In genomic region chr3:99648091-99648490, GRCh38 we compare ENCODE assay signal across 11 cellular contexts. TPM values are rescaled to one million over a fixed set of nuclear protein-coding genes. Genes with fewer than 3 reads are reported as not detected.
DNase-seq lines count a peak whose midpoint lies in the region; ATAC-seq and TF ChIP-seq lines count a peak whose summit lies in the region.
"Had no signal": no experiment of that assay in that cellular context is flagged by ENCODE, and none has a peak within 500 bp of the region (broad histone marks: within the 10 kb centered on the region; RNA-seq: fewer than 3 reads in every experiment).

No MANE protein-coding gene starts in this region.

- DNase-seq in AG08395 (ENCODE audit: low spot score) (peak; percentile 62), dermis blood vessel endothelial cell (peak; percentile 73), lower lobe of right lung (no peak), spleen (no peak), GOT3 (lab: John Stamatoyannopoulos, UW) (no peak)
- DNase-seq: activated CD4-positive, alpha-beta T cell treated with anti-CD3 and anti-CD28 coated beads, Interleukin-2, amount 10 ng/mL, durations not matched to agents 24 days and 14 days had no signal

- WGBS in spleen, 5 donors = 71 to 77% (median 75%) methylated on average over 5 of the region's 5 CpGs

- H3K27ac ChIP-seq in lower lobe of right lung (peak overlapping the region; percentile 47), spleen (no peak overlapping the region)
- H3K27ac ChIP-seq: cardiac muscle cell had no signal

- TF ChIP-seq POLR2A in spleen (IDR thresholded peaks at IDR 0.05) = no peak

- H3K27me3 ChIP-seq in lower lobe of right lung (ENCODE audit: low read depth) (no peaks in the 10 kb centered on the region), spleen (replicated peaks in 1 of 7) (no peaks in the 10 kb centered on the region)
- H3K27me3 ChIP-seq: cardiac muscle cell had no signal

- no peaks in the 10 kb centered on the region for H3K36me3 ChIP-seq in lower lobe of right lung
- no peaks in the 10 kb centered on the region for H3K36me3 ChIP-seq in spleen
- H3K36me3 ChIP-seq: cardiac muscle cell had no signal

- intact Hi-C loops in lower lobe of right lung (cut with DNase I) (no loop called here), spleen (cut with DNase I; ENCODE audit: low total_unique reads) (no loop called here)

- ATAC-seq in HG03066 (IDR thresholded peaks at IDR 0.05; ENCODE audit: low read depth, unreplicated experiment) = peak; percentile 46
- peak in 1 of 2 donors; percentile 30 for ATAC-seq in lower lobe of right lung
- no peak for ATAC-seq in HG02870 (IDR thresholded peaks at IDR 0.05; ENCODE audit: unreplicated experiment)
- ATAC-seq in GM21423 (IDR thresholded peaks at IDR 0.05; ENCODE audit: unreplicated experiment) = no peak

- H3K4me3 ChIP-seq in lower lobe of right lung (no peak overlapping the region), spleen (no peak overlapping the region)
- H3K4me3 ChIP-seq: cardiac muscle cell had no signal

- peaks cover 32% of the 10 kb centered on the region for H3K4me1 ChIP-seq in lower lobe of right lung
- no peaks in the 10 kb centered on the region for H3K4me1 ChIP-seq in spleen

- H3K9me3 ChIP-seq in lower lobe of right lung (no peaks in the 10 kb centered on the region), spleen (no peaks in the 10 kb centered on the region)

- TF ChIP-seq CTCF in lower lobe of right lung (IDR thresholded peaks at IDR 0.05) (no peak), spleen (IDR thresholded peaks at IDR 0.05 in 8 of 11, conservative IDR thresholded peaks at IDR 0.05 in 3 of 11) (no peak)

RNA-seq across cellular contexts. Expression of gene COL8A1, which starts 9.7 kb away (rescaled TPM):
- 263 and 653 TPM in 2 replicates for total RNA-seq in dermis blood vessel endothelial cell
- 56.1 TPM for total RNA-seq in lower lobe of right lung
- 1 to 10 TPM in 6 of 7 donors, under 1 TPM in 1; 0.76 to 3.1 (median 1.7) TPM for total RNA-seq in spleen
- polyA plus RNA-seq in spleen = under 1 TPM; 0.22 to 0.61 (median 0.52) TPM
- total RNA-seq: mononuclear cell had no signal

Comparison
In these comparisons a context has a peak if more than half of its experiments do, and no peak if none do; other contexts are left out.
1. DNase-seq: peak in AG08395 (single experiment) and dermis blood vessel endothelial cell (single experiment); none in lower lobe of right lung (single experiment), spleen (single experiment) and GOT3 (single experiment).
2. RNA of gene COL8A1, which starts 9.7 kb away (total RNA-seq): 263 to 653 TPM in dermis blood vessel endothelial cell and 56.1 TPM in lower lobe of right lung (single experiment); 0.76 to 3.1 TPM in spleen; every median in the first group is over 10 times any median in the second.